ENCODE assay signal across 1 cellular context in the genomic region with DNA sequence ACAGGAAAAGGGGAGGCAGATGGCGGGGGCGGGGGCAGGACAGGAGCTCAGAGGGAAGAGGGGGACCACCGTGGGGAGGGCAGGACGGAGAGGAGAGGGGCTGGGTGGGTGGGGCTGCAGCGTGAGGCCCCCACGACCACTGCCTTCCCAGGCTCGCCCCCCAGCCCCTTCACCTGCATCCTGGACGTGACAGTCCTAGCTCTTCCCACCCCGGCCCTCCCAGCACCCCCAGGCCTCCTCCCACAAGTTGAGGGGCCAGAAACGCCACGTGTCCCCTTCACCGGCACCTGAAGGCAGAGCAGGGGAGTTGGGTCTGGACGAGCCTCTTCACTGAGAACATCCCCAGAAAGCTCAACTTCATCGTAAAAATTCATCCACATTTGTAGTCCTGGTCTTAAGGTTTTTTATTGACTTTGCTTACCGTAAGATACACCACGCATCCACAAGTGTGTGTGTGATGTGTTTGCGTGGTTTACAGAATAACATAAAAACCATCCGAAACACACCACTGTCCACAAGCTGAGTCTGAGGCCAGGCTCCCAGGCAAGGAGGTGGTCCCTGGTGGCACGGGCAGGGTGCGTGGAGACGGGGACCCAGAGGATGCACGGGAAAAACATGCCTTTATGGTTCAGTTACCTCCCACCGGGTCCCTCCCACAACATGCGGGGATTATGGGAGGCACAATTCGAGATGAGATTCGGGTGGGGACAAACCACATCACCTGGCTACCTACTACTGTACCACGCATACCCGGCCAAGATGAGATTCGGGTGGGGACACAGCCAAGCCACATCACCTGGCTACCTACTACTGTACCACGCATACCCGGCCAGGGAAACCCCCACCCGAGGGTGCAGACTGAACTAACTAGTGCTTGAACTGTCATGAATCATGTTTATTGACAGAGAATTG.
TF ChIP-seq lines count a peak whose summit lies in the region.

No MANE protein-coding gene starts in this region.

TF ChIP-seq in HepG2, 621 proteins besides CTCF, POLR2A, EP300 and RAD21:
- TF ChIP-seq, protein P1, sequence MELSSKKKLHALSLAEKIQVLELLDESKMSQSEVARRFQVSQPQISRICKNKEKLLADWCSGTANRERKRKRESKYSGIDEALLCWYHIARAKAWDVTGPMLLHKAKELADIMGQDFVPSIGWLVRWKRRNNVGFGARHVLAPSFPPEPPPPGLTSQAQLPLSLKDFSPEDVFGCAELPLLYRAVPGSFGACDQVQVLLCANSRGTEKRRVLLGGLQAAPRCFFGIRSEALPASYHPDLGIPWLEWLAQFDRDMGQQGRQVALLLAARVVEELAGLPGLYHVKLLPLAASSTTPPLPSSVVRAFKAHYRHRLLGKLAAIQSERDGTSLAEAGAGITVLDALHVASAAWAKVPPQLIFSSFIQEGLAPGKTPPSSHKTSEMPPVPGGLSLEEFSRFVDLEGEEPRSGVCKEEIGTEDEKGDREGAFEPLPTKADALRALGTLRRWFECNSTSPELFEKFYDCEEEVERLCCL (CRISPR knock-in tag; IDR thresholded peaks at IDR 0.05; ENCODE audit: borderline replicate concordance): no peak
